In the genomic region with DNA sequence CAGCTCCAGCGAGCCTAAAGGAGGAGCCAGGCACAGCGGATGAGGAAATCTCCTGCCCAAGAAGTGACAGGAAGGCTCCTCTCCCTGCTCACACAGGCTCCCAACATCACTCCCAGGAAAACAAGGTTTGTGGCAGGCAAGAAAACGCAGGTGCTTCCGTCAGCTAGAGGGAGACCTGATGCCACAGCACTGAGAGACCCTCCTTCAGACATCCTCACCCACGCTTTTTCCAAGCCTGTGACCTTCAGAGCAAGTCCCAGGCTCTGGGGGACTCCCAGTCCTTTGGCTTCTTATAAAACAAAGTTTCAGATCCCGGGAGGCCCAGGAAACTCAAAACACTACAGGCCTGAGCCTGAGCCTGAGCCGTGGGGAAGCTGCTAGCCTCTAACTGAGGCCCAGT, we compare ENCODE assay signal across 18 cellular contexts.
DNase-seq lines count a peak whose midpoint lies in the region; FAIRE-seq and TF ChIP-seq lines count a peak whose summit lies in the region.
"Had no signal": no experiment of that assay in that cellular context is flagged by ENCODE, and none has a peak within 500 bp of the region (broad histone marks: within the 10 kb centered on the region; RNA-seq: fewer than 3 reads in every experiment).

No MANE protein-coding gene starts in this region.

- H3K36me3 ChIP-seq in H7 (replicated peaks; ENCODE audit: control insufficient read depth, insufficient read depth, low read length) (no peaks in the 10 kb centered on the region; the same call in 1 of the 2 replicates), astrocyte (ENCODE audit: insufficient read depth, low read length) (no peaks in the 10 kb centered on the region), left ventricle myocardium inferior (no peaks in the 10 kb centered on the region)

- H3K4me1 ChIP-seq in astrocyte (ENCODE audit: insufficient read depth, low read length) (peaks cover 11% of the 10 kb centered on the region), left ventricle myocardium inferior (peaks cover 12% of the 10 kb centered on the region)

- H3K27me3 Mint-ChIP-seq in astrocyte (ENCODE audit: low read depth, unreplicated experiment) (peaks cover 6% of the 10 kb centered on the region), nephron progenitor cell (ENCODE audit: low read depth, poor library complexity) (no peaks in the 10 kb centered on the region)
- H3K27me3 Mint-ChIP-seq in activated T-helper 2 cell treated with anti-CD3 and anti-CD28 coated beads, Interferon-gamma antibody, Interleukin-2, Interleukin-4, amounts not matched to agents 10 μg/mL and 5 μg/mL and 100 μg/mL, durations not matched to agents 14 hours and 24 hours and 36 hours (ENCODE audit: low read depth) = no peaks in the 10 kb centered on the region

- H3K27ac ChIP-seq in astrocyte (ENCODE audit: low read depth, low read length) (no peak overlapping the region), left ventricle myocardium inferior (replicated peaks) (peak overlapping the region; percentile 35)
- H3K27ac ChIP-seq: HL-60 had no signal

- H3K4me1 Mint-ChIP-seq in astrocyte (ENCODE audit: low read depth, unreplicated experiment) = peaks cover 27% of the 10 kb centered on the region
- H3K4me1 Mint-ChIP-seq in nephron progenitor cell = peaks cover 73% of the 10 kb centered on the region
- H3K4me1 Mint-ChIP-seq in activated T-helper 2 cell treated with anti-CD3 and anti-CD28 coated beads, Interferon-gamma antibody, Interleukin-2, Interleukin-4, amounts not matched to agents 10 μg/mL and 5 μg/mL and 100 μg/mL, durations not matched to agents 14 hours and 24 hours and 36 hours (ENCODE audit: low read depth) = no peaks in the 10 kb centered on the region

- H3K9ac ChIP-seq in astrocyte (ENCODE audit: low read length) = no peak overlapping the region

- H3K79me2 ChIP-seq in astrocyte (ENCODE audit: insufficient read depth, low read length) = no peaks in the 10 kb centered on the region

- H3K36me3 Mint-ChIP-seq in astrocyte (ENCODE audit: low read depth, unreplicated experiment) = peaks cover 4% of the 10 kb centered on the region
- peaks cover 15% of the 10 kb centered on the region for H3K36me3 Mint-ChIP-seq in nephron progenitor cell (ENCODE audit: low read depth)
- no peaks in the 10 kb centered on the region for H3K36me3 Mint-ChIP-seq in activated T-helper 2 cell treated with anti-CD3 and anti-CD28 coated beads, Interferon-gamma antibody, Interleukin-2, Interleukin-4, amounts not matched to agents 10 μg/mL and 5 μg/mL and 100 μg/mL, durations not matched to agents 14 hours and 24 hours and 36 hours (ENCODE audit: low read depth)

- TF ChIP-seq CTCF in astrocyte (IDR thresholded peaks at IDR 0.05; ENCODE audit: insufficient read depth, low read depth, low read length) (no peak), left ventricle myocardium inferior (IDR thresholded peaks at IDR 0.05; ENCODE audit: borderline replicate concordance) (no peak), nephron progenitor cell (IDR thresholded peaks at IDR 0.05) (no peak)

- H3K9me3 Mint-ChIP-seq in astrocyte (ENCODE audit: unreplicated experiment) = no peaks in the 10 kb centered on the region
- no peaks in the 10 kb centered on the region for H3K9me3 Mint-ChIP-seq in nephron progenitor cell
- H3K9me3 Mint-ChIP-seq in activated T-helper 2 cell treated with anti-CD3 and anti-CD28 coated beads, Interferon-gamma antibody, Interleukin-2, Interleukin-4, amounts not matched to agents 10 μg/mL and 5 μg/mL and 100 μg/mL, durations not matched to agents 14 hours and 24 hours and 36 hours = no peaks in the 10 kb centered on the region

- no peak overlapping the region for H3K4me2 ChIP-seq in astrocyte (ENCODE audit: low read length)

- no peaks in the 10 kb centered on the region for H4K20me1 ChIP-seq in astrocyte (ENCODE audit: insufficient read depth, low read length)

- H3K27ac Mint-ChIP-seq in astrocyte (ENCODE audit: unreplicated experiment) = no peak overlapping the region
- H3K27ac Mint-ChIP-seq in nephron progenitor cell = peak overlapping the region; percentile 85
- H3K27ac Mint-ChIP-seq in activated T-helper 2 cell treated with anti-CD3 and anti-CD28 coated beads, Interferon-gamma antibody, Interleukin-2, Interleukin-4, amounts not matched to agents 10 μg/mL and 5 μg/mL and 100 μg/mL, durations not matched to agents 14 hours and 24 hours and 36 hours = no peak overlapping the region

- H3K4me3 ChIP-seq in H7 (ENCODE audit: insufficient read depth, low read depth, low read length) = no peak overlapping the region
- H3K4me3 ChIP-seq in astrocyte (ENCODE audit: insufficient read depth, low read depth, low read length) = no peak overlapping the region
- no peak overlapping the region for H3K4me3 ChIP-seq in left ventricle myocardium inferior
- H3K4me3 ChIP-seq: GM12878 had no signal

- no peak overlapping the region for H3K4me3 Mint-ChIP-seq in astrocyte (ENCODE audit: unreplicated experiment)
- no peak overlapping the region for H3K4me3 Mint-ChIP-seq in nephron progenitor cell
- no peak overlapping the region for H3K4me3 Mint-ChIP-seq in activated T-helper 2 cell treated with anti-CD3 and anti-CD28 coated beads, Interferon-gamma antibody, Interleukin-2, Interleukin-4, amounts not matched to agents 10 μg/mL and 5 μg/mL and 100 μg/mL, durations not matched to agents 14 hours and 24 hours and 36 hours (ENCODE audit: low read depth)

- peak overlapping the region; percentile 67 for H2AFZ ChIP-seq in astrocyte (ENCODE audit: low read depth, low read length)

- H3K27me3 ChIP-seq in H7 (ENCODE audit: control insufficient read depth, insufficient read depth, low read length) (no peaks in the 10 kb centered on the region), astrocyte (ENCODE audit: insufficient read depth, low read length) (no peaks in the 10 kb centered on the region), left ventricle myocardium inferior (ENCODE audit: low read depth) (no peaks in the 10 kb centered on the region)

- DNase-seq in H7 (peak; percentile 57), astrocyte (ENCODE audit: low read depth) (no peak), left ventricle myocardium inferior (no peak), nephron progenitor cell (no peak), COLO829 (ENCODE audit: low spot score) (no peak), RKO (ENCODE audit: low spot score) (no peak)
- DNase-seq in activated T-helper 2 cell treated with anti-CD3 and anti-CD28 coated beads, Interferon-gamma antibody, Interleukin-2, Interleukin-4, amounts not matched to agents 10 μg/mL and 5 μg/mL and 100 μg/mL, durations not matched to agents 14 hours and 24 hours and 36 hours (ENCODE audit: low spot score) = no peak
- DNase-seq in activated effector memory CD4-positive, alpha-beta T cell treated with Interleukin-2 at 50 U/mL for 16 hours = no peak
- DNase-seq: DMS53, KBM-7, NCI-H1048, NCI-H1694, NCI-H2107, NCI-H345, NCI-H69 had no signal

- H3K9me3 ChIP-seq in astrocyte (ENCODE audit: insufficient read depth, low read depth, low read length) = no peaks in the 10 kb centered on the region
- H3K9me3 ChIP-seq in left ventricle myocardium inferior (replicated peaks) = no peaks in the 10 kb centered on the region

- FAIRE-seq in astrocyte (lab: Jason Lieb, UNC) = no peak
- FAIRE-seq: GM12878, GM18507 had no signal

- intact Hi-C loops in left ventricle myocardium inferior (cut with micrococcal nuclease) = no loop called here
- intact Hi-C loops in activated T-helper 2 cell treated with anti-CD3 and anti-CD28 coated beads, Interferon-gamma antibody, Interleukin-2, Interleukin-4, amounts not matched to agents 10 μg/mL and 5 μg/mL and 100 μg/mL, durations not matched to agents 14 hours and 24 hours and 36 hours (cut with micrococcal nuclease) = no loop called here
